ENCODE assay signal across 8 cellular contexts in the genomic region with DNA sequence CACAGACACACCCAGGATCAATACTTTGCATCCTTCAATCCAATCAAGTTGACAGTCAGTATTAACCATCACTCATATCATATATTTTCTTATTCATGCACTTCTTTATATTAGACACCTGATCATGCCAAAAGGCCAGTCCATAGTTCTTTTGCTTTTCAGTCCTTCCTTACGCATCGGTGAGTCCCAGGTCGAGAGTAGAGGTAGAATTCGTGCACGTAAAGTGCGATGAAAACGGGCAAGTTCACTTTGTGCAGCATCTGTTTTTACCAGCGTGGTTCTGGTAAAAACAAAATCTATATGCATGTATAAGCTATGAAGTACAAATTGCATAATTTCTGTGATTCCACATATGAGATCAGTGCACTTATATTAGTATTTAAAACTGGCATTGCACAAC. TPM values are rescaled to one million over a fixed set of nuclear protein-coding genes. Genes with fewer than 3 reads are reported as not detected.
DNase-seq lines count a peak whose midpoint lies in the region; ATAC-seq, FAIRE-seq and TF ChIP-seq lines count a peak whose summit lies in the region.

No MANE protein-coding gene starts in this region.

- TF ChIP-seq CTCF in cardiac muscle cell (IDR thresholded peaks at IDR 0.05; ENCODE audit: low read depth, low read length) (no peak), keratinocyte (optimal IDR thresholded peaks at IDR 0.05 in 1 of 3, IDR thresholded peaks at IDR 0.05 in 1 of 3, conservative IDR thresholded peaks at IDR 0.05 in 1 of 3; ENCODE audit: extremely low read depth in 1 of 3, insufficient read depth in 2 of 3, low read length in 3 of 3) (no peak), upper lobe of right lung (IDR thresholded peaks at IDR 0.05) (no peak)

- no peak for FAIRE-seq in keratinocyte (lab: Jason Lieb, UNC)

- DNase-seq in cardiac muscle cell (ENCODE audit: low read depth in 1 of 2, low spot score in 1 of 2) (no peak), Right ventricle myocardium inferior (ENCODE audit: missing footprints) (no peak), keratinocyte (ENCODE audit: low read depth, low spot score) (no peak), upper lobe of right lung (no peak), Ammon's horn (ENCODE audit: low spot score) (no peak), nucleus accumbens (lab: John Stamatoyannopoulos, UW) (no peak)
- no peak for DNase-seq in activated CD8-positive, alpha-beta T cell treated with anti-CD3 and anti-CD28 coated beads, Interleukin-2, amount 10 ng/mL, durations not matched to agents 7 days and 5 days

- H3K4me1 ChIP-seq in cardiac muscle cell (ENCODE audit: low read depth) = peaks cover 14% of the 10 kb centered on the region
- peaks cover 10% of the 10 kb centered on the region for H3K4me1 ChIP-seq in keratinocyte (ENCODE audit: control insufficient read depth, extremely low read depth, insufficient read depth, low read length)
- H3K4me1 ChIP-seq in upper lobe of right lung = peaks cover 15% of the 10 kb centered on the region

- peaks cover 36% of the 10 kb centered on the region for H3K79me2 ChIP-seq in keratinocyte (ENCODE audit: control insufficient read depth, insufficient read depth, low read length)

- H3K4me2 ChIP-seq in keratinocyte (ENCODE audit: control insufficient read depth, extremely low read depth, insufficient read depth, low read depth, low read length) = peak overlapping the region; percentile 90

- no peak for ATAC-seq in Right ventricle myocardium inferior
- no peak for ATAC-seq in activated CD8-positive, alpha-beta T cell treated with anti-CD3 and anti-CD28 coated beads, Interleukin-2, amount 10 ng/mL, durations not matched to agents 7 days and 5 days
- ATAC-seq in upper lobe of right lung = no peak
- ATAC-seq in GM19035 (IDR thresholded peaks at IDR 0.05; ENCODE audit: unreplicated experiment) = no peak

- H3K9me3 Mint-ChIP-seq in activated CD8-positive, alpha-beta T cell treated with anti-CD3 and anti-CD28 coated beads, Interleukin-2, amount 10 ng/mL, durations not matched to agents 7 days and 5 days (ENCODE audit: insufficient read depth) = no peaks in the 10 kb centered on the region

- H3K27ac Mint-ChIP-seq in activated CD8-positive, alpha-beta T cell treated with anti-CD3 and anti-CD28 coated beads, Interleukin-2, amount 10 ng/mL, durations not matched to agents 7 days and 5 days = no peak overlapping the region

- dilution Hi-C loops in keratinocyte (cut with MboI; ENCODE audit: extremely low pct_ligation_motif_present, low sequenced_read_pairs) = no loop called here

- H2AFZ ChIP-seq in keratinocyte (ENCODE audit: control insufficient read depth, low read length) = no peak overlapping the region

- no peaks in the 10 kb centered on the region for H4K20me1 ChIP-seq in keratinocyte (ENCODE audit: control insufficient read depth, extremely low read depth, insufficient read depth, low read length)

- no peak overlapping the region for H3K9ac ChIP-seq in keratinocyte (ENCODE audit: control insufficient read depth, extremely low read depth, insufficient read depth, low read length)

- no peaks in the 10 kb centered on the region for H3K36me3 Mint-ChIP-seq in activated CD8-positive, alpha-beta T cell treated with anti-CD3 and anti-CD28 coated beads, Interleukin-2, amount 10 ng/mL, durations not matched to agents 7 days and 5 days (ENCODE audit: low read depth)

- H3K9me3 ChIP-seq in cardiac muscle cell (ENCODE audit: low read depth) = no peaks in the 10 kb centered on the region
- no peaks in the 10 kb centered on the region for H3K9me3 ChIP-seq in keratinocyte (ENCODE audit: control insufficient read depth, low read depth, low read length)
- no peaks in the 10 kb centered on the region for H3K9me3 ChIP-seq in upper lobe of right lung

- POLR2A ChIA-PET in activated CD8-positive, alpha-beta T cell treated with anti-CD3 and anti-CD28 coated beads, Interleukin-2, amount 10 ng/mL, durations not matched to agents 7 days and 5 days (lab: Charles Lee) = interaction anchor here (2.0 kb wide), 1 partner anchor 114 kb away, joined by 12 read pairs; no protein-coding TSS in a partner anchor

- H3K4me3 Mint-ChIP-seq in activated CD8-positive, alpha-beta T cell treated with anti-CD3 and anti-CD28 coated beads, Interleukin-2, amount 10 ng/mL, durations not matched to agents 7 days and 5 days = peak overlapping the region; percentile 91

- CTCF ChIA-PET in activated CD8-positive, alpha-beta T cell treated with anti-CD3 and anti-CD28 coated beads, Interleukin-2, amount 10 ng/mL, durations not matched to agents 7 days and 5 days (lab: Charles Lee) = interaction anchor here (1.0 to 2.6 kb wide), 6 partner anchors 11 to 571 kb away, joined by 3 to 14 read pairs (median 5); no protein-coding TSS in a partner anchor

- H3K4me3 ChIP-seq in cardiac muscle cell = peak overlapping the region; percentile 72
- peak overlapping the region in 1 of 3 experiments; percentile 98 for H3K4me3 ChIP-seq in keratinocyte (ENCODE audit: control insufficient read depth in 2 of 3, extremely low read depth in 1 of 3, insufficient read depth in 2 of 3, low read depth in 1 of 3, low read length in 3 of 3)
- H3K4me3 ChIP-seq in upper lobe of right lung = peak overlapping the region; percentile 79

- H3K27me3 Mint-ChIP-seq in activated CD8-positive, alpha-beta T cell treated with anti-CD3 and anti-CD28 coated beads, Interleukin-2, amount 10 ng/mL, durations not matched to agents 7 days and 5 days (ENCODE audit: low read depth) = no peaks in the 10 kb centered on the region

- peaks cover 13% of the 10 kb centered on the region for H3K4me1 Mint-ChIP-seq in activated CD8-positive, alpha-beta T cell treated with anti-CD3 and anti-CD28 coated beads, Interleukin-2, amount 10 ng/mL, durations not matched to agents 7 days and 5 days (ENCODE audit: low read depth)

- H3K27ac ChIP-seq in cardiac muscle cell = peak overlapping the region; percentile 89
- no peak overlapping the region for H3K27ac ChIP-seq in keratinocyte (ENCODE audit: control insufficient read depth, insufficient read depth, low read length)
- H3K27ac ChIP-seq in upper lobe of right lung = no peak overlapping the region

- no peaks in the 10 kb centered on the region for H3K9me1 ChIP-seq in keratinocyte (ENCODE audit: control insufficient read depth, extremely low read depth, insufficient read depth, low read length)

- intact Hi-C loops in Right ventricle myocardium inferior (cut with DNase I) = no loop called here
- intact Hi-C loops in upper lobe of right lung (cut with DNase I) = no loop called here

- H3K27me3 ChIP-seq in cardiac muscle cell = no peaks in the 10 kb centered on the region
- no peaks in the 10 kb centered on the region for H3K27me3 ChIP-seq in keratinocyte (ENCODE audit: control insufficient read depth, extremely low read depth, insufficient read depth, low read length)
- H3K27me3 ChIP-seq in upper lobe of right lung = no peaks in the 10 kb centered on the region

- H3K36me3 ChIP-seq in cardiac muscle cell (peaks cover 9% of the 10 kb centered on the region), keratinocyte (ENCODE audit: control insufficient read depth in 2 of 2, extremely low read depth in 1 of 2, insufficient read depth in 2 of 2, low read length in 2 of 2) (peaks cover 0 to 5% of the 10 kb centered on the region in 2 experiments), upper lobe of right lung (peaks cover 18% of the 10 kb centered on the region)

RNA-seq across cellular contexts. Expression of a gene that starts 1.2 kb away (rescaled TPM):
- total RNA-seq in cardiac muscle cell (99.7 and 155 TPM in 2 replicates), Right ventricle myocardium inferior (86.9 TPM), upper lobe of right lung (40.9 TPM)
- polyA plus RNA-seq in cardiac muscle cell (139 and 186 TPM in 2 replicates), keratinocyte (84.5 to 136 TPM (median 102 TPM) in 3 replicates)
- total RNA-seq in activated CD8-positive, alpha-beta T cell treated with anti-CD3 and anti-CD28 coated beads, Interleukin-2, amount 10 ng/mL, durations not matched to agents 7 days and 5 days = 10 to 100 TPM; 39.5 to 42.2 TPM
- polyA plus RNA-seq in keratinocyte (2011; ENCODE audit: low read depth) = 99.7 TPM
- polyA plus RNA-seq in keratinocyte (2011; cell fraction: cytosol; rRNA removed) = 84.9 and 153 TPM in 2 replicates
- 64.7 and 80.2 TPM in 2 replicates for polyA plus RNA-seq in keratinocyte (2011; cell fraction: nucleus; rRNA removed)
- polyA plus RNA-seq in keratinocyte (2012; ENCODE audit: low replicate concordance) = 45.1 and 50.6 TPM in 2 replicates
- 11.7 to 39.7 TPM (median 35.1 TPM) in 3 replicates for polyA minus RNA-seq in keratinocyte
- polyA minus RNA-seq in keratinocyte (2011; cell fraction: cytosol; rRNA and poly(A)+ RNA removed) = 52.4 TPM
- polyA minus RNA-seq in keratinocyte (2011; cell fraction: nucleus; rRNA and poly(A)+ RNA removed) = 15.7 and 30.3 TPM in 2 replicates
